Comparison of ENCODE assay signal across 8 cellular contexts in the genomic region with DNA sequence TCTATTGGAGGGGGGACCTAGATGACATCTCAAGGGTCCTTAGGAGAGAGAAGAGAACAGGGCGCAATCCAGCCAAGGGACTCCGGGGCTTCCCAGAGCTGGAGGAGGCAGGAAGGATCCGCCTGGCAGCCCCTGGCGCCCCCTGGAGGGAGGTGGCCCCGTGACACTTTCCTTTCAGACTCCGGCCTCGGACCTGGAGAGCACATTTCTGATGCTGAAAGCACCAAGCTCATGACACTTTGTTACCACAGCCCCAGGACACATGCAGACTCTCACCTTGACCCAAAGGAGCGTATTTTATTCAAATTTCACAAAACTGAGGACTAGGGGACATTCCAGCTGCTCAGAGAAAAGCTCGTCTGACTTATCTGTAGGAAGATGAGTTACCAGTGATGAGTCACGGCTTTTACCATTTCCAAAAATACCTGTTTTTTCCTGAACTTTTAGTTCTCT. TPM values are rescaled to one million over a fixed set of nuclear protein-coding genes. Genes with fewer than 3 reads are reported as not detected.
DNase-seq lines count a peak whose midpoint lies in the region; ATAC-seq and FAIRE-seq lines count a peak whose summit lies in the region.

No MANE protein-coding gene starts in this region.

- DNase-seq in Daoy (ENCODE audit: low read depth) = peak; percentile 86
- DNase-seq in MG63 = peak; percentile 63
- DNase-seq in activated CD4-positive, alpha-beta memory T cell treated with anti-CD3 and anti-CD28 coated beads for 36 hours = peak; percentile 66
- DNase-seq in natural killer cell treated with Interleukin-12 subunit alpha and Interleukin-12 subunit beta and Interleukin-15 and Interleukin-18, amount 100 ng/mL, for 72 hours (ENCODE audit: low spot score) = peak; percentile 62
- no peak for DNase-seq in GM19239 (ENCODE audit: insufficient read length, low spot score)

- H3K4me3 Mint-ChIP-seq in activated CD4-positive, alpha-beta memory T cell treated with anti-CD3 and anti-CD28 coated beads for 36 hours = no peak overlapping the region
- H3K4me3 Mint-ChIP-seq in natural killer cell treated with Interleukin-12 subunit alpha and Interleukin-12 subunit beta and Interleukin-15 and Interleukin-18, amount 100 ng/mL, for 72 hours = no peak overlapping the region

- H3K4me1 Mint-ChIP-seq in activated CD4-positive, alpha-beta memory T cell treated with anti-CD3 and anti-CD28 coated beads for 36 hours (ENCODE audit: low read depth) = peaks cover 8% of the 10 kb centered on the region
- H3K4me1 Mint-ChIP-seq in natural killer cell treated with Interleukin-12 subunit alpha and Interleukin-12 subunit beta and Interleukin-15 and Interleukin-18, amount 100 ng/mL, for 72 hours (ENCODE audit: low read depth in 2 of 2) = no peaks in the 10 kb centered on the region

- H3K27me3 Mint-ChIP-seq in activated CD4-positive, alpha-beta memory T cell treated with anti-CD3 and anti-CD28 coated beads for 36 hours = peaks cover 6% of the 10 kb centered on the region
- H3K27me3 Mint-ChIP-seq in natural killer cell treated with Interleukin-12 subunit alpha and Interleukin-12 subunit beta and Interleukin-15 and Interleukin-18, amount 100 ng/mL, for 72 hours = peaks cover 21 to 30% of the 10 kb centered on the region in 2 donors

- H3K36me3 ChIP-seq in MG63 = no peaks in the 10 kb centered on the region

- intact Hi-C loops in activated CD4-positive, alpha-beta memory T cell treated with anti-CD3 and anti-CD28 coated beads for 36 hours (cut with micrococcal nuclease) = no loop called here

- no peak for FAIRE-seq in GM19239 (lab: Jason Lieb, UNC)

- peaks cover 2% of the 10 kb centered on the region for H3K36me3 Mint-ChIP-seq in activated CD4-positive, alpha-beta memory T cell treated with anti-CD3 and anti-CD28 coated beads for 36 hours
- no peaks in the 10 kb centered on the region for H3K36me3 Mint-ChIP-seq in natural killer cell treated with Interleukin-12 subunit alpha and Interleukin-12 subunit beta and Interleukin-15 and Interleukin-18, amount 100 ng/mL, for 72 hours

- H3K9me3 Mint-ChIP-seq in activated CD4-positive, alpha-beta memory T cell treated with anti-CD3 and anti-CD28 coated beads for 36 hours = peaks cover 4% of the 10 kb centered on the region
- no peaks in the 10 kb centered on the region for H3K9me3 Mint-ChIP-seq in natural killer cell treated with Interleukin-12 subunit alpha and Interleukin-12 subunit beta and Interleukin-15 and Interleukin-18, amount 100 ng/mL, for 72 hours

- POLR2A ChIA-PET in activated CD4-positive, alpha-beta memory T cell treated with anti-CD3 and anti-CD28 coated beads for 36 hours (lab: Charles Lee) = interaction anchor here (0.8 kb wide), 1 partner anchor 21 kb away, joined by 5 read pairs; a partner anchor contains a TSS

- ATAC-seq in esophagus mucosa (peak; percentile 51), GM19452 (IDR thresholded peaks at IDR 0.05; ENCODE audit: unreplicated experiment) (no peak), HG03025 (IDR thresholded peaks at IDR 0.05; ENCODE audit: low FRiP score, unreplicated experiment) (no peak)
- ATAC-seq in natural killer cell treated with Interleukin-12 subunit alpha and Interleukin-12 subunit beta and Interleukin-15 and Interleukin-18, amount 100 ng/mL, for 72 hours = no peak

- H3K27ac Mint-ChIP-seq in activated CD4-positive, alpha-beta memory T cell treated with anti-CD3 and anti-CD28 coated beads for 36 hours = no peak overlapping the region
- H3K27ac Mint-ChIP-seq in natural killer cell treated with Interleukin-12 subunit alpha and Interleukin-12 subunit beta and Interleukin-15 and Interleukin-18, amount 100 ng/mL, for 72 hours = no peak overlapping the region

- H3K4me3 ChIP-seq in MG63 = no peak overlapping the region

- CTCF ChIA-PET in activated CD4-positive, alpha-beta memory T cell treated with anti-CD3 and anti-CD28 coated beads for 36 hours (lab: Charles Lee) = interaction anchor here (0.7 to 1.9 kb wide), 9 partner anchors 11 to 172 kb away, joined by 3 to 14 read pairs (median 4); no protein-coding TSS in a partner anchor

- no peaks in the 10 kb centered on the region for H3K27me3 ChIP-seq in MG63

- H3K9me3 ChIP-seq in MG63 = peaks cover 7% of the 10 kb centered on the region

RNA-seq across cellular contexts. Expression of a gene that starts 21.4 kb away (rescaled TPM):
- 22.6 and 27.3 TPM in 2 replicates for total RNA-seq in Daoy (2014; rRNA removed; shearing (Covaris generic))
- total RNA-seq in MG63 (2014; rRNA removed; shearing (Covaris generic); ENCODE audit: low replicate concordance) = 16.9 and 33.0 TPM in 2 replicates
- 10 to 100 TPM; 14.3 TPM for total RNA-seq in activated CD4-positive, alpha-beta memory T cell treated with anti-CD3 and anti-CD28 coated beads for 36 hours
- 6.2 TPM for total RNA-seq in esophagus mucosa
- 10 to 100 TPM; 16.5 to 23.5 TPM for total RNA-seq in natural killer cell treated with Interleukin-12 subunit alpha and Interleukin-12 subunit beta and Interleukin-15 and Interleukin-18, amount 100 ng/mL, for 72 hours
